2 cellular contexts compared by ENCODE assay signal in genomic region chrX:56788229-56788628, GRCh38.
TF ChIP-seq lines count a peak whose summit lies in the region.

No MANE protein-coding gene starts in this region.

TF ChIP-seq in SK-N-SH, 30 proteins besides CTCF, POLR2A, EP300 and RAD21 (continued from another document):
- no peak for TF ChIP-seq IRF3 (IDR thresholded peaks at IDR 0.05; ENCODE audit: low read depth, low read length)
- TF ChIP-seq TCF12 (IDR thresholded peaks at IDR 0.05) = no peak

TF ChIP-seq in SK-N-SH treated with all-trans-retinoic acid at 6 μM for 48 hours, 23 proteins besides CTCF, POLR2A, EP300 and RAD21 (continued from another document):
- TF ChIP-seq PATZ1 (CRISPR knock-in tag; IDR thresholded peaks at IDR 0.05; ENCODE audit: borderline replicate concordance) (no peak), CREB5 (CRISPR knock-in tag; IDR thresholded peaks at IDR 0.05; ENCODE audit: low read depth) (no peak), ZNF8 (CRISPR knock-in tag; IDR thresholded peaks at IDR 0.05) (no peak), BACH2 (CRISPR knock-in tag; IDR thresholded peaks at IDR 0.05; ENCODE audit: borderline replicate concordance) (no peak), RARB (CRISPR knock-in tag; IDR thresholded peaks at IDR 0.05) (no peak)
